Comparison of ENCODE assay signal across 1 cellular context in genomic region chr3:31648286-31648968, GRCh38.
TF ChIP-seq lines count a peak whose summit lies in the region.

No MANE protein-coding gene starts in this region.

TF ChIP-seq in H1, 55 proteins besides CTCF, POLR2A, EP300 and RAD21 (continued from another document):
- TF ChIP-seq RXRA (IDR thresholded peaks at IDR 0.05; ENCODE audit: insufficient read depth, low read depth, low read length) (no peak), SP1 (IDR thresholded peaks at IDR 0.05; ENCODE audit: low read depth, low read length) (no peak), CBX8 (IDR thresholded peaks at IDR 0.05; ENCODE audit: borderline replicate concordance, low read depth, low read length) (no peak), BCL11A (IDR thresholded peaks at IDR 0.05; ENCODE audit: low read depth in 2 of 2, low read length in 2 of 2) (no peak), BRCA1 (IDR thresholded peaks at IDR 0.05; ENCODE audit: low read depth, low read length) (no peak), CEBPB (IDR thresholded peaks at IDR 0.05; ENCODE audit: low read depth, low read length) (no peak), SP2 (IDR thresholded peaks at IDR 0.05; ENCODE audit: low read length) (no peak), ZNF274 (IDR thresholded peaks at IDR 0.05; ENCODE audit: borderline replicate concordance, extremely low read depth, low read length) (no peak), JUND (IDR thresholded peaks at IDR 0.05; ENCODE audit: low read length) (no peak)
